Comparison of ENCODE assay signal across 21 cellular contexts in the genomic region with DNA sequence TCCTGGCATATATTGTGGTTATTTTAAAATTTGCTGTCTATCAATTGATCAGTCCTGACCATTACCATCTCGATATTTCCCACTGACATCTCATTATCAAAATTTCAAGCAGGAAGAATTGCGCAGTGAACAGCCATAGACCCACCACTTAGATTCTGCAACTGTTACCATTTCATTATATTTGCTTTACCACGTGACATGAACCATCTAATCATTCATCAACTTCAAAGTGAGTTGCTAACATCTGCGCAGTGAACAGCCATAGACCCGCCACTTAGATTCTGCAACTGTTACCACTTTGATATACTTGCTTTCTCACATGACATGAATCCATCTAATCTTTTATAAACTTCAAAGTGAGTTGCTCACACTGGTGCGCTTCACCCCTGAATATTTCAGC. TPM values are rescaled to one million over a fixed set of nuclear protein-coding genes. Genes with fewer than 3 reads are reported as not detected.
DNase-seq lines count a peak whose midpoint lies in the region; ATAC-seq and TF ChIP-seq lines count a peak whose summit lies in the region.
"Had no signal": no experiment of that assay in that cellular context is flagged by ENCODE, and none has a peak within 500 bp of the region (broad histone marks: within the 10 kb centered on the region; RNA-seq: fewer than 3 reads in every experiment).

No MANE protein-coding gene starts in this region.

- no peak overlapping the region for H3K4me3 Mint-ChIP-seq in CD14-positive monocyte
- H3K4me3 Mint-ChIP-seq in GM23338 = no peak overlapping the region
- H3K4me3 Mint-ChIP-seq: CD8-positive, alpha-beta T cell; HFFc6 had no signal

- no peak for TF ChIP-seq CTCF in CD14-positive monocyte (IDR thresholded peaks at IDR 0.05)
- TF ChIP-seq CTCF in GM23338 (conservative IDR thresholded peaks at IDR 0.05; ENCODE audit: low read depth in 2 of 2) = no peak
- TF ChIP-seq CTCF in mammary epithelial cell (conservative IDR thresholded peaks at IDR 0.05 in 1 of 2, IDR thresholded peaks at IDR 0.05 in 1 of 2; ENCODE audit: extremely low read depth in 1 of 2, insufficient read depth in 1 of 2, low read depth in 1 of 2, low read length in 2 of 2) = no peak
- no peak for TF ChIP-seq CTCF in osteoblast (IDR thresholded peaks at IDR 0.05; ENCODE audit: extremely low read depth, low read depth, low read length)

- H3K36me3 ChIP-seq in GM23338 (ENCODE audit: insufficient read depth) (no peaks in the 10 kb centered on the region), mammary epithelial cell (ENCODE audit: insufficient read depth, low read length) (no peaks in the 10 kb centered on the region), osteoblast (ENCODE audit: insufficient read depth, low read length) (no peaks in the 10 kb centered on the region)
- H3K36me3 ChIP-seq: BE2C; BLaER1 treated with 17β-estradiol and CSF1 and Interleukin-3, amounts not matched to agents 10 nM and 100 nM; HAP-1 had no signal

- CTCF ChIA-PET in mammary epithelial cell (lab: Charles Lee; ENCODE audit: low non-redundant PET) = interaction anchor here (0.6 kb wide), 1 partner anchor 29 kb away, joined by 4 read pairs; no protein-coding TSS in a partner anchor

- no peak overlapping the region for H3K9ac ChIP-seq in mammary epithelial cell (ENCODE audit: insufficient read depth, low read length)
- H3K9ac ChIP-seq: BLaER1 treated with 17β-estradiol and CSF1 and Interleukin-3, amounts not matched to agents 10 nM and 100 nM had no signal

- H3K4me1 Mint-ChIP-seq in CD14-positive monocyte (no peaks in the 10 kb centered on the region), GM23338 (no peaks in the 10 kb centered on the region; the same call in 2 of the 3 replicates)

- no peaks in the 10 kb centered on the region for H4K20me1 ChIP-seq in GM23338 (replicated peaks; ENCODE audit: insufficient read depth)
- H4K20me1 ChIP-seq in mammary epithelial cell (ENCODE audit: insufficient read depth, low read length) = no peaks in the 10 kb centered on the region
- H4K20me1 ChIP-seq in osteoblast (ENCODE audit: insufficient read depth, low read length) = no peaks in the 10 kb centered on the region
- H4K20me1 ChIP-seq: BLaER1 treated with 17β-estradiol and CSF1 and Interleukin-3, amounts not matched to agents 10 nM and 100 nM had no signal

- no peak overlapping the region for H3K4me2 ChIP-seq in GM23338
- H3K4me2 ChIP-seq in mammary epithelial cell (ENCODE audit: insufficient read depth, low read depth, low read length) = peak overlapping the region; percentile 76
- H3K4me2 ChIP-seq in osteoblast (ENCODE audit: insufficient read depth, low read length) = no peak overlapping the region
- H3K4me2 ChIP-seq: A549; BLaER1 treated with 17β-estradiol and CSF1 and Interleukin-3, amounts not matched to agents 10 nM and 100 nM had no signal

- no peak overlapping the region for H3K4me3 ChIP-seq in GM23338
- H3K4me3 ChIP-seq in mammary epithelial cell (replicated peaks in 1 of 3; ENCODE audit: insufficient read depth in 1 of 3, low read depth in 2 of 3, low read length in 3 of 3) = no peak overlapping the region
- H3K4me3 ChIP-seq in osteoblast (ENCODE audit: insufficient read depth, low read length) = no peak overlapping the region
- H3K4me3 ChIP-seq: A549; BLaER1 treated with 17β-estradiol and CSF1 and Interleukin-3, amounts not matched to agents 10 nM and 100 nM; GM12878; HAP-1 had no signal

- dilution Hi-C loops in mammary epithelial cell (cut with HindIII; ENCODE audit: low sequenced_read_pairs) = no loop called here

- H2AFZ ChIP-seq in GM23338 = peak overlapping the region; percentile 6; the same call in 1 of the 2 replicates
- peak overlapping the region; percentile 82 for H2AFZ ChIP-seq in mammary epithelial cell (ENCODE audit: low read depth, low read length)
- H2AFZ ChIP-seq in osteoblast (ENCODE audit: low read length) = no peak overlapping the region

- no peaks in the 10 kb centered on the region for H3K9me2 ChIP-seq in GM23338 (ENCODE audit: insufficient read depth)

- H3K27ac Mint-ChIP-seq in CD14-positive monocyte (no peak overlapping the region), GM23338 (no peak overlapping the region)
- H3K27ac Mint-ChIP-seq: CD8-positive, alpha-beta T cell; HFFc6 had no signal

- BruUV-seq in mammary epithelial cell (replicated peaks; lab: Mats Ljungman, UMichigan) = no TSS peak

- no peaks in the 10 kb centered on the region for H3K79me2 ChIP-seq in GM23338 (replicated peaks; ENCODE audit: insufficient read depth)
- no peaks in the 10 kb centered on the region for H3K79me2 ChIP-seq in mammary epithelial cell (ENCODE audit: insufficient read depth, low read length)
- no peaks in the 10 kb centered on the region for H3K79me2 ChIP-seq in osteoblast (ENCODE audit: insufficient read depth, low read length)

- intact Hi-C loops in CD14-positive monocyte (cut with micrococcal nuclease) (no loop called here), mammary epithelial cell (cut with micrococcal nuclease) (no loop called here)

- ATAC-seq in GM23338 (no peak), HG02588 (IDR thresholded peaks at IDR 0.05; ENCODE audit: unreplicated experiment) (no peak), HG02938 (IDR thresholded peaks at IDR 0.05; ENCODE audit: unreplicated experiment) (no peak)
- ATAC-seq: CD8-positive, alpha-beta T cell; GM12878 had no signal

- DNase-seq in CD14-positive monocyte (ENCODE audit: low spot score) (peak; percentile 11), GM23338 (ENCODE audit: low spot score) (no peak), mammary epithelial cell (no peak), osteoblast (ENCODE audit: insufficient read length, low spot score, missing footprints) (peak; percentile 17), Kasumi-1 (lab: John Stamatoyannopoulos, UW) (no peak)
- DNase-seq: 8988T; ACHN; AML-193; CD8-positive, alpha-beta T cell; DMS 273 treated with DMSO at 0.1 percent for 48 hours; EL; GDM1; GOT3; HFFc6 had no signal

- H3K9me3 Mint-ChIP-seq in CD14-positive monocyte (peaks cover 5 to 18% (median 11%) of the 10 kb centered on the region in 7 donors), GM23338 (peaks cover 46% of the 10 kb centered on the region)

- in situ Hi-C loops in mammary epithelial cell (cut with MboI; ENCODE audit: low sequenced_read_pairs in 2 of 2) = no loop called here

- no peak overlapping the region for H3K27ac ChIP-seq in GM23338 (ENCODE audit: low read depth)
- no peak overlapping the region for H3K27ac ChIP-seq in mammary epithelial cell (ENCODE audit: insufficient read depth, low read depth, low read length)
- H3K27ac ChIP-seq in osteoblast (ENCODE audit: low read depth, low read length) = no peak overlapping the region
- H3K27ac ChIP-seq: A549; BLaER1 treated with 17β-estradiol and CSF1 and Interleukin-3, amounts not matched to agents 10 nM and 100 nM had no signal

- H3K4me1 ChIP-seq in GM23338 (ENCODE audit: insufficient read depth) (no peaks in the 10 kb centered on the region), mammary epithelial cell (ENCODE audit: insufficient read depth, low read length) (peaks cover 11% of the 10 kb centered on the region), osteoblast (ENCODE audit: insufficient read depth, low read length) (no peaks in the 10 kb centered on the region)
- H3K4me1 ChIP-seq: A549, BE2C, HAP-1 had no signal

- H3K27me3 Mint-ChIP-seq in CD14-positive monocyte (ENCODE audit: low read depth in 3 of 3) = peaks cover 9 to 35% (median 17%) of the 10 kb centered on the region in 3 donors
- H3K27me3 Mint-ChIP-seq in GM23338 (ENCODE audit: insufficient read depth, low read depth, poor library complexity) = peaks cover 2% of the 10 kb centered on the region

- no peaks in the 10 kb centered on the region for H3F3A ChIP-seq in GM23338 (replicated peaks; ENCODE audit: low read depth)

- 84% methylated on average over 6 of the region's 6 CpGs for WGBS in mammary epithelial cell (ENCODE audit: low coverage, missing lambda C conversion rate)

- no peaks in the 10 kb centered on the region for H3K36me3 Mint-ChIP-seq in CD14-positive monocyte
- H3K36me3 Mint-ChIP-seq in GM23338 (ENCODE audit: low read depth) = peaks cover 11% of the 10 kb centered on the region
- H3K36me3 Mint-ChIP-seq: CD8-positive, alpha-beta T cell had no signal

- no peaks in the 10 kb centered on the region for H3K9me3 ChIP-seq in mammary epithelial cell (replicated peaks; ENCODE audit: insufficient read depth, low read length)
- H3K9me3 ChIP-seq in osteoblast (ENCODE audit: low read depth, low read length) = no peaks in the 10 kb centered on the region
- H3K9me3 ChIP-seq: BE2C had no signal

- no peaks in the 10 kb centered on the region for H3K27me3 ChIP-seq in GM23338 (ENCODE audit: insufficient read depth)
- no peaks in the 10 kb centered on the region for H3K27me3 ChIP-seq in mammary epithelial cell (ENCODE audit: insufficient read depth, low read length)
- H3K27me3 ChIP-seq in osteoblast (ENCODE audit: insufficient read depth, low read length) = peaks cover 62% of the 10 kb centered on the region
- H3K27me3 ChIP-seq: BLaER1 treated with 17β-estradiol and CSF1 and Interleukin-3, amounts not matched to agents 10 nM and 100 nM had no signal

TF ChIP-seq in GM23338, 12 proteins besides CTCF, POLR2A, EP300 and RAD21:
- TF ChIP-seq POLR2AphosphoS5 (IDR thresholded peaks at IDR 0.05; ENCODE audit: low read depth) = no peak
- TF ChIP-seq STAT1 (IDR thresholded peaks at IDR 0.05; ENCODE audit: unreplicated experiment) = no peak
- TF ChIP-seq CREB1 (CRISPR knock-in tag; IDR thresholded peaks at IDR 0.05; ENCODE audit: low read depth) = no peak
- TF ChIP-seq ETS1 (IDR thresholded peaks at IDR 0.05) = no peak
- no peak for TF ChIP-seq EZH2 (IDR thresholded peaks at IDR 0.05; ENCODE audit: low read depth, unreplicated experiment)
- TF ChIP-seq ZNF114 (CRISPR knock-in tag; IDR thresholded peaks at IDR 0.05) = no peak
- TF ChIP-seq ZNF331 (CRISPR knock-in tag; IDR thresholded peaks at IDR 0.05; ENCODE audit: low read depth) = no peak
- no peak for TF ChIP-seq JUNB (IDR thresholded peaks at IDR 0.05; ENCODE audit: unreplicated experiment)
- TF ChIP-seq NANOG (IDR thresholded peaks at IDR 0.05; ENCODE audit: borderline replicate concordance) = no peak
- TF ChIP-seq EZH2phosphoT487 (IDR thresholded peaks at IDR 0.05; ENCODE audit: unreplicated experiment) = no peak

RNA-seq across cellular contexts. Expression of gene FOXL3, which starts 22.4 kb away (rescaled TPM):
- polyA plus RNA-seq in CD14-positive monocyte (not detected), GM23338 (2016; fragmentation: Nextera tagmentation; extraction: Ambion mirVana) (not detected in 2 replicates), mammary epithelial cell (not detected)
- total RNA-seq in GM23338 (2014; rRNA removed; shearing (Covaris generic)) = not detected in 2 replicates
- total RNA-seq in mammary epithelial cell (not detected), osteoblast (not detected in 2 replicates)
- not detected for polyA minus RNA-seq in mammary epithelial cell
- total RNA-seq: CD8-positive, alpha-beta T cell; GM12878; HFFc6 had no signal
- polyA plus RNA-seq: A549, GM12878 had no signal

Comparison
In these comparisons a context has a peak if more than half of its experiments do, and no peak if none do; other contexts are left out.
1. DNase-seq: peak in CD14-positive monocyte (single experiment) and osteoblast (single experiment); none in GM23338 (single experiment), mammary epithelial cell (single experiment) and Kasumi-1 (0 of 2).